In genomic region chr5:75551471-75551870, GRCh38 we compare ENCODE assay signal across 23 cellular contexts. TPM values are rescaled to one million over a fixed set of nuclear protein-coding genes. Genes with fewer than 3 reads are reported as not detected.
DNase-seq lines count a peak whose midpoint lies in the region; ATAC-seq and TF ChIP-seq lines count a peak whose summit lies in the region.
"Had no signal": no experiment of that assay in that cellular context is flagged by ENCODE, and none has a peak within 500 bp of the region (broad histone marks: within the 10 kb centered on the region; RNA-seq: fewer than 3 reads in every experiment).

No MANE protein-coding gene starts in this region.

- H4K20me1 ChIP-seq in PC-3 (ENCODE audit: low read length) (no peaks in the 10 kb centered on the region), osteoblast (ENCODE audit: insufficient read depth, low read length) (no peaks in the 10 kb centered on the region)

- H3K79me2 ChIP-seq in PC-3 (ENCODE audit: low read length): no peaks in the 10 kb centered on the region
- peaks cover 17% of the 10 kb centered on the region for H3K79me2 ChIP-seq in osteoblast (ENCODE audit: insufficient read depth, low read length)

- H3K36me3 ChIP-seq in PC-3 (ENCODE audit: low read depth, low read length) (peaks cover 11% of the 10 kb centered on the region), osteoblast (ENCODE audit: insufficient read depth, low read length) (peaks cover 26% of the 10 kb centered on the region), right atrium auricular region (peaks cover 20% of the 10 kb centered on the region)

- intact Hi-C loops in PC-3 (cut with micrococcal nuclease): no loop called here

- H3K27me3 ChIP-seq in PC-3 (ENCODE audit: low read length): no peaks in the 10 kb centered on the region
- H3K27me3 ChIP-seq in osteoblast (ENCODE audit: insufficient read depth, low read length): no peaks in the 10 kb centered on the region
- H3K27me3 ChIP-seq in right atrium auricular region: no peaks in the 10 kb centered on the region
- H3K27me3 ChIP-seq: dorsolateral prefrontal cortex had no signal

- BruUV-seq in PC-3 (replicated peaks; lab: Mats Ljungman, UMichigan): no TSS peak

- no peaks in the 10 kb centered on the region for H3F3A ChIP-seq in PC-3 (ENCODE audit: low read length, unreplicated experiment)

- H3K27ac ChIP-seq in PC-3 (ENCODE audit: low read length) (peak overlapping the region; percentile 45), osteoblast (ENCODE audit: low read depth, low read length) (peak overlapping the region; percentile 13), right atrium auricular region (no peak overlapping the region)
- H3K27ac ChIP-seq: dorsolateral prefrontal cortex, VCaP had no signal

- CTCF ChIA-PET in PC-3 (lab: Charles Lee): no interaction called here

- H3K9ac ChIP-seq in PC-3 (ENCODE audit: low read length): no peak overlapping the region

- H3K4me3 ChIP-seq in PC-3 (ENCODE audit: low read length): no peak overlapping the region
- H3K4me3 ChIP-seq in osteoblast (ENCODE audit: insufficient read depth, low read length): no peak overlapping the region
- H3K4me3 ChIP-seq in right atrium auricular region: no peak overlapping the region
- H3K4me3 ChIP-seq: dorsolateral prefrontal cortex had no signal

- DNase-seq in GM03348 (ENCODE audit: low spot score) (peak; percentile 18), PC-3 (peak; percentile 67), fibroblast of gingiva (ENCODE audit: low read depth) (peak; percentile 36), osteoblast (ENCODE audit: insufficient read length, low spot score, missing footprints) (no peak), NCI-H345 treated with DMSO at 0.1 percent for 48 hours (lab: John Stamatoyannopoulos, UW; ENCODE audit: unreplicated experiment) (no peak), right atrium auricular region (ENCODE audit: low spot score) (no peak)
- DNase-seq: activated CD4-positive, alpha-beta T cell treated with anti-CD3 and anti-CD28 coated beads, Interleukin-2, amount 50 U/mL, for 1 hour; activated CD8-positive, alpha-beta memory T cell treated with anti-CD3 and anti-CD28 coated beads, Interleukin-2, amount 50 U/mL, for 4 hours; activated effector memory CD4-positive, alpha-beta T cell treated with anti-CD3 and anti-CD28 coated beads, Interleukin-2, amount 50 U/mL, for 16 hours; AML-193; DMS79; dorsolateral prefrontal cortex; glutamatergic neuron; H9; Kasumi-1; NCI-H69; nephron progenitor cell; Right ventricle myocardium superior; stimulated activated CD4-positive, alpha-beta T cell treated with anti-CD3 and anti-CD28 coated beads, Interleukin-2, amount 100 ng/mL, for 24 hours; stimulated activated naive CD4-positive, alpha-beta T cell treated with Interleukin-2 at 50 U/mL for 16 hours; T-helper 1 cell had no signal

- H3K9me3 ChIP-seq in PC-3 (ENCODE audit: low read length) (no peaks in the 10 kb centered on the region), osteoblast (ENCODE audit: low read depth, low read length) (no peaks in the 10 kb centered on the region), right atrium auricular region (no peaks in the 10 kb centered on the region)

- TF ChIP-seq CTCF in PC-3 (conservative IDR thresholded peaks at IDR 0.05; ENCODE audit: low read depth, low read length): no peak
- no peak for TF ChIP-seq CTCF in osteoblast (IDR thresholded peaks at IDR 0.05; ENCODE audit: extremely low read depth, low read depth, low read length)
- TF ChIP-seq CTCF in right atrium auricular region (IDR thresholded peaks at IDR 0.05): no peak

- H3K4me2 ChIP-seq in PC-3 (ENCODE audit: low read length) (no peak overlapping the region), osteoblast (ENCODE audit: insufficient read depth, low read length) (peak overlapping the region; percentile 1)

- H2AFZ ChIP-seq in PC-3 (ENCODE audit: low read length): no peak overlapping the region
- no peak overlapping the region for H2AFZ ChIP-seq in osteoblast (ENCODE audit: low read length)

- H3K9me2 ChIP-seq in PC-3 (replicated peaks; ENCODE audit: low read length): no peaks in the 10 kb centered on the region

- peaks cover 10% of the 10 kb centered on the region for H3K4me1 ChIP-seq in PC-3 (ENCODE audit: insufficient read depth, low read length)
- peaks cover 10% of the 10 kb centered on the region for H3K4me1 ChIP-seq in osteoblast (ENCODE audit: insufficient read depth, low read length)
- no peaks in the 10 kb centered on the region for H3K4me1 ChIP-seq in right atrium auricular region

- POLR2A ChIA-PET in PC-3 (lab: Charles Lee; ENCODE audit: unreplicated experiment): interaction anchor here (0.6 to 0.8 kb wide), 2 partner anchors 13 to 16 kb away, joined by 5 to 7 read pairs; no protein-coding TSS in a partner anchor

- ATAC-seq in PC-3 (peak; percentile 60), HG02852 (IDR thresholded peaks at IDR 0.05; ENCODE audit: unreplicated experiment) (no peak)

RNA-seq across cellular contexts. Expression of gene POLK, which starts 39.8 kb away (rescaled TPM):
- 6.5 and 9.0 TPM in 2 replicates for total RNA-seq in PC-3 (2014; rRNA removed)
- total RNA-seq in osteoblast: 34.7 and 36.8 TPM in 2 replicates
- total RNA-seq in right atrium auricular region: 10 to 100 TPM; 19.1 to 21.1 TPM

RNA-seq across cellular contexts. Expression of gene CERT1, which starts 40.0 kb away (rescaled TPM):
- total RNA-seq in PC-3 (2014; rRNA removed) (5.6 and 6.5 TPM in 2 replicates), osteoblast (50.3 and 58.6 TPM in 2 replicates), right atrium auricular region (10 to 100 TPM; 12.3 to 12.6 TPM)

RNA-seq across cellular contexts. Expression of gene ANKDD1B, which starts 59.8 kb away (rescaled TPM):
- total RNA-seq in PC-3 (2014; rRNA removed) (0.04 TPM in 1 of 2 replicates, not detected in the other), osteoblast (0.59 and 0.72 TPM in 2 replicates), right atrium auricular region (not detected)
- total RNA-seq: Right ventricle myocardium superior had no signal

Comparison
In these comparisons a context has a peak if more than half of its experiments do, and no peak if none do; other contexts are left out.
1. DNase-seq: peak in GM03348 (single experiment), PC-3 (single experiment) and fibroblast of gingiva (single experiment); none in osteoblast (single experiment), NCI-H345 treated with DMSO at 0.1 percent for 48 hours (single experiment) and right atrium auricular region (single experiment).
2. H3K27ac ChIP-seq: peak in PC-3 (single experiment) and osteoblast (single experiment); none in right atrium auricular region (0 of 2).